In genomic region chr1:48767957-48768510, GRCh38 we compare ENCODE assay signal across 1 cellular context.
TF ChIP-seq lines count a peak whose summit lies in the region.

No MANE protein-coding gene starts in this region.

TF ChIP-seq in HEK293, 187 proteins besides CTCF, POLR2A, EP300 and RAD21 (continued from another document):
- no peak for TF ChIP-seq ZBTB26 (tag by site-specific recombination; optimal IDR thresholded peaks at IDR 0.05)
TF ChIP-seq in HEK293: peak in this region for 1.
